ENCODE assay signal across 1 cellular context in the genomic region with DNA sequence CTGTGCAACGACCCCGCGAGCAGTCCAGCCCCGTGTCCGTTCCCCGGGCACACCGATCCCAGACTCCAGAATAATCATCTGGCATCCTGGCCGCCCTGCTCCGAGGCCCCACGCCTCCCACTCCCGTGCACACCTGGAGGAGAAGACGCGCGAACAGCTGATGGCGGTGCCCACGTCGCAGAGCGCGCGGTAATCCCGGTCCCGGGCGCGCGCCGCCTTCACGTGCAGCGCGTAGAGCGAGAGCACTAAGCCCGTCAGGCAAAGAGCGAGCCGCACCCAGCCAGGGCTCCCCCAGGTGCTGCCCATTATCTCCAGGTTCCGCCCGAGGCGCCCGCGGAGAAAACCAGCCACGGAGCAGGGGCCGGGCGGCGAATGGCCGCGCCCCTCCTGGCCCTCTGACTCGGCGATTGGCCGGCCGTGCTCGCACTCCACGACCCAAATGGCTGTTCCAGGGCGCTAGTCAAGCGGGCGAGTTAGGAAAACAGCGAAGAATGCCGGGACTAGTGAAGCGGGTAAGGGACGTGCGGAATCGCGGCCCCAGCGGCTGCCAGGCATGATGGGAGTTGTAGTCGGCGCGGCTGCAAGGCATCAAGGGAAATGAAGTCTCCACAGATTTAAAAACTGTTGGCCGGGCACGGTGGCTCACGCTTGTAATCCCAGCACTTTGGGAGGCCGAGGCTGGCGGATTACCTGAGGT.
TF ChIP-seq lines count a peak whose summit lies in the region.

A gene (minus strand): TSS at position 374 of the 697 bp plus-strand sequence. CDS start 68 bp downstream, at position 306.

TF ChIP-seq in HepG2, 621 proteins besides CTCF, POLR2A, EP300 and RAD21 (continued from another document and continues in another):
- TF ChIP-seq GATA4 (IDR thresholded peaks at IDR 0.05; ENCODE audit: borderline replicate concordance, low read depth) (0 out of 2 replicates have a peak, but pooled peaks have one; percentile 33), DNMT3B (CRISPR knock-in tag; conservative IDR thresholded peaks at IDR 0.05) (no peak), NR2F6 (IDR thresholded peaks at IDR 0.05) (no peak), NR2F6 (CRISPR knock-in tag; IDR thresholded peaks at IDR 0.05) (peak; percentile 63; the same call in 1 of the 2 replicates), KLF11 (CRISPR knock-in tag; IDR thresholded peaks at IDR 0.05) (peak; percentile 86), BCL6 (CRISPR knock-in tag; IDR thresholded peaks at IDR 0.05) (no peak; the same call in 1 of the 2 replicates), SPEN (CRISPR knock-in tag; IDR thresholded peaks at IDR 0.05; ENCODE audit: low read depth) (peak; percentile 91), MEIS2 (CRISPR knock-in tag; IDR thresholded peaks at IDR 0.05) (peak; percentile 76), ZNF205 (CRISPR knock-in tag; IDR thresholded peaks at IDR 0.05) (peak; percentile 73), IKZF1 (IDR thresholded peaks at IDR 0.05) (no peak), ZNF232 (CRISPR knock-in tag; IDR thresholded peaks at IDR 0.05; ENCODE audit: borderline replicate concordance) (no peak; the same call in 1 of the 2 replicates), TAF1 (CRISPR knock-in tag; IDR thresholded peaks at IDR 0.05) (peak; percentile 94), NFKB2 (CRISPR knock-in tag; IDR thresholded peaks at IDR 0.05; ENCODE audit: borderline replicate concordance) (peak; percentile 43; the same call in 1 of the 2 replicates), ZNF749 (CRISPR knock-in tag; IDR thresholded peaks at IDR 0.05; ENCODE audit: borderline replicate concordance) (no peak), ZNF674 (CRISPR knock-in tag; IDR thresholded peaks at IDR 0.05; ENCODE audit: low read depth) (peak; percentile 93; the same call in 1 of the 2 replicates), HOXA3 (CRISPR knock-in tag; IDR thresholded peaks at IDR 0.05) (peak; percentile 96), ETV6 (CRISPR knock-in tag; conservative IDR thresholded peaks at IDR 0.05) (peak; percentile 33; the same call in 1 of the 2 replicates), PAX8 (CRISPR knock-in tag; IDR thresholded peaks at IDR 0.05; ENCODE audit: borderline replicate concordance) (no peak), NR2F2 (IDR thresholded peaks at IDR 0.05; ENCODE audit: borderline replicate concordance, low read depth) (no peak), ZC3H4 (CRISPR knock-in tag; IDR thresholded peaks at IDR 0.05; ENCODE audit: borderline replicate concordance) (no peak), SALL2 (CRISPR knock-in tag; IDR thresholded peaks at IDR 0.05) (peak; percentile 90), RORA (CRISPR knock-in tag; IDR thresholded peaks at IDR 0.05) (no peak), MEF2D (CRISPR knock-in tag; IDR thresholded peaks at IDR 0.05) (no peak), MYNN (CRISPR knock-in tag; IDR thresholded peaks at IDR 0.05; ENCODE audit: low read depth) (0 out of 2 replicates have a peak, but pooled peaks have one; percentile 31), ISX (CRISPR knock-in tag; conservative IDR thresholded peaks at IDR 0.05) (peak; percentile 88; the same call in 1 of the 2 replicates), CAMTA2 (CRISPR knock-in tag; IDR thresholded peaks at IDR 0.05; ENCODE audit: borderline replicate concordance) (peak; percentile 83; the same call in 1 of the 2 replicates), ZNF766 (CRISPR knock-in tag; IDR thresholded peaks at IDR 0.05; ENCODE audit: borderline replicate concordance) (peak; percentile 89), ZNF235 (CRISPR knock-in tag; IDR thresholded peaks at IDR 0.05; ENCODE audit: borderline replicate concordance) (peak; percentile 95; the same call in 1 of the 2 replicates), AHR (CRISPR knock-in tag; IDR thresholded peaks at IDR 0.05) (peak; percentile 97), MIER2 (CRISPR knock-in tag; IDR thresholded peaks at IDR 0.05) (0 out of 2 replicates have a peak, but pooled peaks have one; percentile 53), ZNF891 (CRISPR knock-in tag; IDR thresholded peaks at IDR 0.05) (no peak), ZMAT3 (CRISPR knock-in tag; conservative IDR thresholded peaks at IDR 0.05) (peak; percentile 80; the same call in 1 of the 2 replicates), SNAPC2 (CRISPR knock-in tag; IDR thresholded peaks at IDR 0.05) (0 out of 2 replicates have a peak, but pooled peaks have one; percentile 3), ZNF253 (CRISPR knock-in tag; IDR thresholded peaks at IDR 0.05; ENCODE audit: borderline replicate concordance) (peak; percentile 71; the same call in 1 of the 2 replicates), NFKBIZ (CRISPR knock-in tag; IDR thresholded peaks at IDR 0.05) (peak; percentile 68; the same call in 1 of the 2 replicates), ZNF274 (CRISPR knock-in tag; IDR thresholded peaks at IDR 0.05) (peak; percentile 77; the same call in 1 of the 2 replicates)
- TF ChIP-seq, protein P1, sequence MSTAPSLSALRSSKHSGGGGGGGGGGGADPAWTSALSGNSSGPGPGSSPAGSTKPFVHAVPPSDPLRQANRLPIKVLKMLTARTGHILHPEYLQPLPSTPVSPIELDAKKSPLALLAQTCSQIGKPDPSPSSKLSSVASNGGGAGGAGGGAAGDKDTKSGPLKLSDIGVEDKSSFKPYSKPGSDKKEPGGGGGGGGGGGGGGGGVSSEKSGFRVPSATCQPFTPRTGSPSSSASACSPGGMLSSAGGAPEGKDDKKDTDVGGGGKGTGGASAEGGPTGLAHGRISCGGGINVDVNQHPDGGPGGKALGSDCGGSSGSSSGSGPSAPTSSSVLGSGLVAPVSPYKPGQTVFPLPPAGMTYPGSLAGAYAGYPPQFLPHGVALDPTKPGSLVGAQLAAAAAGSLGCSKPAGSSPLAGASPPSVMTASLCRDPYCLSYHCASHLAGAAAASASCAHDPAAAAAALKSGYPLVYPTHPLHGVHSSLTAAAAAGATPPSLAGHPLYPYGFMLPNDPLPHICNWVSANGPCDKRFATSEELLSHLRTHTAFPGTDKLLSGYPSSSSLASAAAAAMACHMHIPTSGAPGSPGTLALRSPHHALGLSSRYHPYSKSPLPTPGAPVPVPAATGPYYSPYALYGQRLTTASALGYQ (CRISPR knock-in tag; IDR thresholded peaks at IDR 0.05): peak; percentile 80
- TF ChIP-seq, protein P2, sequence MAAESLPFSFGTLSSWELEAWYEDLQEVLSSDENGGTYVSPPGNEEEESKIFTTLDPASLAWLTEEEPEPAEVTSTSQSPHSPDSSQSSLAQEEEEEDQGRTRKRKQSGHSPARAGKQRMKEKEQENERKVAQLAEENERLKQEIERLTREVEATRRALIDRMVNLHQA (CRISPR knock-in tag; IDR thresholded peaks at IDR 0.05): no peak
- TF ChIP-seq, protein P3, sequence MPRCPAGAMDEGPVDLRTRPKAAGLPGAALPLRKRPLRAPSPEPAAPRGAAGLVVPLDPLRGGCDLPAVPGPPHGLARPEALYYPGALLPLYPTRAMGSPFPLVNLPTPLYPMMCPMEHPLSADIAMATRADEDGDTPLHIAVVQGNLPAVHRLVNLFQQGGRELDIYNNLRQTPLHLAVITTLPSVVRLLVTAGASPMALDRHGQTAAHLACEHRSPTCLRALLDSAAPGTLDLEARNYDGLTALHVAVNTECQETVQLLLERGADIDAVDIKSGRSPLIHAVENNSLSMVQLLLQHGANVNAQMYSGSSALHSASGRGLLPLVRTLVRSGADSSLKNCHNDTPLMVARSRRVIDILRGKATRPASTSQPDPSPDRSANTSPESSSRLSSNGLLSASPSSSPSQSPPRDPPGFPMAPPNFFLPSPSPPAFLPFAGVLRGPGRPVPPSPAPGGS (CRISPR knock-in tag; IDR thresholded peaks at IDR 0.05): peak; percentile 21; the same call in 1 of the 2 replicates
- TF ChIP-seq, protein P4, sequence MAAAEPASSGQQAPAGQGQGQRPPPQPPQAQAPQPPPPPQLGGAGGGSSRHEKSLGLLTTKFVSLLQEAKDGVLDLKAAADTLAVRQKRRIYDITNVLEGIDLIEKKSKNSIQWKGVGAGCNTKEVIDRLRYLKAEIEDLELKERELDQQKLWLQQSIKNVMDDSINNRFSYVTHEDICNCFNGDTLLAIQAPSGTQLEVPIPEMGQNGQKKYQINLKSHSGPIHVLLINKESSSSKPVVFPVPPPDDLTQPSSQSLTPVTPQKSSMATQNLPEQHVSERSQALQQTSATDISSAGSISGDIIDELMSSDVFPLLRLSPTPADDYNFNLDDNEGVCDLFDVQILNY (CRISPR knock-in tag; conservative IDR thresholded peaks at IDR 0.05): 0 out of 2 replicates have a peak, but pooled peaks have one; percentile 21
- TF ChIP-seq, protein P5, sequence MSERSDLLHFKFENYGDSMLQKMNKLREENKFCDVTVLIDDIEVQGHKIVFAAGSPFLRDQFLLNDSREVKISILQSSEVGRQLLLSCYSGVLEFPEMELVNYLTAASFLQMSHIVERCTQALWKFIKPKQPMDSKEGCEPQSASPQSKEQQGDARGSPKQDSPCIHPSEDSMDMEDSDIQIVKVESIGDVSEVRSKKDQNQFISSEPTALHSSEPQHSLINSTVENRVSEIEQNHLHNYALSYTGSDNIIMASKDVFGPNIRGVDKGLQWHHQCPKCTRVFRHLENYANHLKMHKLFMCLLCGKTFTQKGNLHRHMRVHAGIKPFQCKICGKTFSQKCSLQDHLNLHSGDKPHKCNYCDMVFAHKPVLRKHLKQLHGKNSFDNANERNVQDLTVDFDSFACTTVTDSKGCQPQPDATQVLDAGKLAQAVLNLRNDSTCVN (CRISPR knock-in tag; IDR thresholded peaks at IDR 0.05; ENCODE audit: borderline replicate concordance): peak; percentile 41; the same call in 1 of the 2 replicates
- TF ChIP-seq, protein P6, sequence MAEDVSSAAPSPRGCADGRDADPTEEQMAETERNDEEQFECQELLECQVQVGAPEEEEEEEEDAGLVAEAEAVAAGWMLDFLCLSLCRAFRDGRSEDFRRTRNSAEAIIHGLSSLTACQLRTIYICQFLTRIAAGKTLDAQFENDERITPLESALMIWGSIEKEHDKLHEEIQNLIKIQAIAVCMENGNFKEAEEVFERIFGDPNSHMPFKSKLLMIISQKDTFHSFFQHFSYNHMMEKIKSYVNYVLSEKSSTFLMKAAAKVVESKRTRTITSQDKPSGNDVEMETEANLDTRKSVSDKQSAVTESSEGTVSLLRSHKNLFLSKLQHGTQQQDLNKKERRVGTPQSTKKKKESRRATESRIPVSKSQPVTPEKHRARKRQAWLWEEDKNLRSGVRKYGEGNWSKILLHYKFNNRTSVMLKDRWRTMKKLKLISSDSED (CRISPR knock-in tag; IDR thresholded peaks at IDR 0.05): 0 out of 2 replicates have a peak, but pooled peaks have one; percentile 78
- TF ChIP-seq, protein P7, sequence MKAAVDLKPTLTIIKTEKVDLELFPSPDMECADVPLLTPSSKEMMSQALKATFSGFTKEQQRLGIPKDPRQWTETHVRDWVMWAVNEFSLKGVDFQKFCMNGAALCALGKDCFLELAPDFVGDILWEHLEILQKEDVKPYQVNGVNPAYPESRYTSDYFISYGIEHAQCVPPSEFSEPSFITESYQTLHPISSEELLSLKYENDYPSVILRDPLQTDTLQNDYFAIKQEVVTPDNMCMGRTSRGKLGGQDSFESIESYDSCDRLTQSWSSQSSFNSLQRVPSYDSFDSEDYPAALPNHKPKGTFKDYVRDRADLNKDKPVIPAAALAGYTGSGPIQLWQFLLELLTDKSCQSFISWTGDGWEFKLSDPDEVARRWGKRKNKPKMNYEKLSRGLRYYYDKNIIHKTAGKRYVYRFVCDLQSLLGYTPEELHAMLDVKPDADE (CRISPR knock-in tag; IDR thresholded peaks at IDR 0.05): no peak; the same call in 1 of the 2 replicates
- TF ChIP-seq, protein P8, sequence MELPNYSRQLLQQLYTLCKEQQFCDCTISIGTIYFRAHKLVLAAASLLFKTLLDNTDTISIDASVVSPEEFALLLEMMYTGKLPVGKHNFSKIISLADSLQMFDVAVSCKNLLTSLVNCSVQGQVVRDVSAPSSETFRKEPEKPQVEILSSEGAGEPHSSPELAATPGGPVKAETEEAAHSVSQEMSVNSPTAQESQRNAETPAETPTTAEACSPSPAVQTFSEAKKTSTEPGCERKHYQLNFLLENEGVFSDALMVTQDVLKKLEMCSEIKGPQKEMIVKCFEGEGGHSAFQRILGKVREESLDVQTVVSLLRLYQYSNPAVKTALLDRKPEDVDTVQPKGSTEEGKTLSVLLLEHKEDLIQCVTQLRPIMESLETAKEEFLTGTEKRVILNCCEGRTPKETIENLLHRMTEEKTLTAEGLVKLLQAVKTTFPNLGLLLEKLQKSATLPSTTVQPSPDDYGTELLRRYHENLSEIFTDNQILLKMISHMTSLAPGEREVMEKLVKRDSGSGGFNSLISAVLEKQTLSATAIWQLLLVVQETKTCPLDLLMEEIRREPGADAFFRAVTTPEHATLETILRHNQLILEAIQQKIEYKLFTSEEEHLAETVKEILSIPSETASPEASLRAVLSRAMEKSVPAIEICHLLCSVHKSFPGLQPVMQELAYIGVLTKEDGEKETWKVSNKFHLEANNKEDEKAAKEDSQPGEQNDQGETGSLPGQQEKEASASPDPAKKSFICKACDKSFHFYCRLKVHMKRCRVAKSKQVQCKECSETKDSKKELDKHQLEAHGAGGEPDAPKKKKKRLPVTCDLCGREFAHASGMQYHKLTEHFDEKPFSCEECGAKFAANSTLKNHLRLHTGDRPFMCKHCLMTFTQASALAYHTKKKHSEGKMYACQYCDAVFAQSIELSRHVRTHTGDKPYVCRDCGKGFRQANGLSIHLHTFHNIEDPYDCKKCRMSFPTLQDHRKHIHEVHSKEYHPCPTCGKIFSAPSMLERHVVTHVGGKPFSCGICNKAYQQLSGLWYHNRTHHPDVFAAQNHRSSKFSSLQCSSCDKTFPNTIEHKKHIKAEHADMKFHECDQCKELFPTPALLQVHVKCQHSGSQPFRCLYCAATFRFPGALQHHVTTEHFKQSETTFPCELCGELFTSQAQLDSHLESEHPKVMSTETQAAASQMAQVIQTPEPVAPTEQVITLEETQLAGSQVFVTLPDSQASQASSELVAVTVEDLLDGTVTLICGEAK (IDR thresholded peaks at IDR 0.05): no peak
- TF ChIP-seq, protein P8 (CRISPR knock-in tag; IDR thresholded peaks at IDR 0.05): 0 out of 2 replicates have a peak, but pooled peaks have one; percentile 76
